Comparison of ENCODE assay signal across 23 cellular contexts in the genomic region with DNA sequence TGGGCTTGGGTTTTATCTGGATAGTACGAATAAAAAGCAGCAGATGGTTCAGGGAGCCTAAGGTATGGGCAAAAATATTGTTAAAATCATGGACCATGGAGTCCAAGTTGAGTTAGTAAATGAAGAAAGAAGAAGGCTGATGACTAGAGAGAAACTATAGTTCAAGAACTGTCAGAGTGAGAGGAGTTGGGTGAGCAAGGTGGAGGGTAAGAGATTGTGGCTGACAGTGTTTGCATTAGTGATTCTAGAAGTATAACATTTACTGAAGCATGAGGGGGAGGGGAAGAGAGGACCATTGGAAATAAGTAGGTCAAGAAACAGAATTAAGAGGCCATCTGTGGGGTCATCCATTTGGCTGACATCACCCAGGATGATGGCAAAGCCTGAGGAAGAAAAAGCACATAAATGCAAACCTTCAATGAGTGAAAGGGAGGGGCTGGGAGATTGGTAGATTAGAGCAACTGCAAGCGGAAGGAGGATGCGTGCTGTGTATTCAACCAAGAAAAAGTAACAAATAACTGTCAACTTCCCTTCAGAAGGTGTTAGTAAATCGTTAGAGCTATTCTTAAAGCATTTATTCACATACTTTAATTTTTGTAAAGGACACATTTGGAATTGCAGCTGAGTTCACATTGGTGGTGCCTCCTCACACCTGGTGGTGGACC.
A peak's percentile ranks its signal among the peaks of the same experiment; 100 is the strongest.
DNase-seq lines count a peak whose midpoint lies in the region; ATAC-seq and TF ChIP-seq lines count a peak whose summit lies in the region.
"Had no signal": no experiment of that assay in that cellular context is flagged by ENCODE, and none has a peak within 500 bp of the region (broad histone marks: within the 10 kb centered on the region; RNA-seq: fewer than 3 reads in every experiment).

No MANE protein-coding gene starts in this region.

- TF ChIP-seq CTCF in OCI-LY7 (conservative IDR thresholded peaks at IDR 0.05; ENCODE audit: low read length) (no peak), thyroid gland (IDR thresholded peaks at IDR 0.05) (no peak)

- H3K79me2 ChIP-seq in OCI-LY7 (ENCODE audit: insufficient read depth, low read depth, low read length) = no peaks in the 10 kb centered on the region

- intact Hi-C loops in OCI-LY7 (cut with micrococcal nuclease; ENCODE audit: unreplicated experiment) (no loop called here), thyroid gland (cut with DNase I) (no loop called here)

- CTCF ChIA-PET in OCI-LY7 (lab: Charles Lee; ENCODE audit: unreplicated experiment) = no interaction called here

- ATAC-seq in GM18867 (IDR thresholded peaks at IDR 0.05; ENCODE audit: unreplicated experiment) = peak; percentile 78
- peak; percentile 51 for ATAC-seq in HG02981 (IDR thresholded peaks at IDR 0.05; ENCODE audit: unreplicated experiment)
- no peak for ATAC-seq in HG03565 (IDR thresholded peaks at IDR 0.05; ENCODE audit: unreplicated experiment)
- ATAC-seq: HepG2, K562 had no signal

- H3K4me2 ChIP-seq in OCI-LY7 (ENCODE audit: low read length) = no peak overlapping the region

- H2AFZ ChIP-seq in OCI-LY7 (ENCODE audit: low read length) = no peak overlapping the region

- H4K20me1 ChIP-seq in OCI-LY7 (ENCODE audit: insufficient read depth, low read length) = no peaks in the 10 kb centered on the region

- H3K27me3 ChIP-seq in thyroid gland = no peaks in the 10 kb centered on the region
- H3K27me3 ChIP-seq: MG63 had no signal

- H3K4me3 ChIP-seq in OCI-LY7 (ENCODE audit: low read depth, low read length, poor library complexity, severe bottlenecking) = no peak overlapping the region
- no peak overlapping the region for H3K4me3 ChIP-seq in thyroid gland (replicated peaks in 1 of 3)
- H3K4me3 ChIP-seq: HAP-1, K562, MG63 had no signal

- WGBS in thyroid gland, 2 donors = 86 to 88% methylated on average over 4 of the region's 4 CpGs

- H3K27ac ChIP-seq in OCI-LY7 (ENCODE audit: low read depth, low read length, poor library complexity, severe bottlenecking) (no peak overlapping the region), thyroid gland (no peak overlapping the region)
- H3K27ac ChIP-seq: RWPE1 had no signal

- DNase-seq in OCI-LY7 (ENCODE audit: low spot score) = peak; percentile 4
- DNase-seq in thyroid gland = no peak
- DNase-seq in epidermal melanocyte (ENCODE audit: insufficient read length, low spot score) = no peak
- DNase-seq in hypothalamus (lab: John Stamatoyannopoulos, UW) = no peak
- DNase-seq: CD4-positive, CD25-positive, alpha-beta regulatory T cell; DMS153; GOT3; MG63; NCI-H1417; NCI-H1694; NCI-H2029 treated with DMSO at 0.1 percent for 48 hours; NCI-H446 treated with DMSO at 0.1 percent for 48 hours; NCI-H526; NK-92 treated with Interleukin-12 subunit alpha and Interleukin-12 subunit beta, amount 100 ng/mL, for 24 hours; SHP77; T-helper 1 cell had no signal

- no TSS peak for BruUV-seq in OCI-LY7 (replicated peaks; lab: Mats Ljungman, UMichigan)

- H3K9me2 ChIP-seq in OCI-LY7 (ENCODE audit: insufficient read depth, low read length) = no peaks in the 10 kb centered on the region

- no peaks in the 10 kb centered on the region for H3K36me3 ChIP-seq in OCI-LY7 (ENCODE audit: insufficient read depth, low read length)
- H3K36me3 ChIP-seq in thyroid gland = no peaks in the 10 kb centered on the region
- H3K36me3 ChIP-seq: HAP-1, MG63 had no signal

- no peaks in the 10 kb centered on the region for H3K9me3 ChIP-seq in OCI-LY7 (ENCODE audit: low read length)
- no peaks in the 10 kb centered on the region for H3K9me3 ChIP-seq in thyroid gland
- H3K9me3 ChIP-seq: HAP-1, MG63 had no signal

- POLR2A ChIA-PET in OCI-LY7 (lab: Charles Lee) = interaction anchor here (0.6 kb wide), 1 partner anchor 313 kb away, joined by 3 read pairs; no protein-coding TSS in a partner anchor

- H3K4me1 ChIP-seq in OCI-LY7 (ENCODE audit: insufficient read depth, low read length, poor library complexity, severe bottlenecking) (no peaks in the 10 kb centered on the region), thyroid gland (no peaks in the 10 kb centered on the region)
- H3K4me1 ChIP-seq: HAP-1 had no signal

- TF ChIP-seq POLR2A in thyroid gland (IDR thresholded peaks at IDR 0.05) = no peak
